ENCODE assay signal across 16 cellular contexts in genomic region chr2:182167882-182168281, GRCh38.
"Had no signal": no experiment of that assay in that cellular context is flagged by ENCODE, and none has a peak within 500 bp of the region (broad histone marks: within the 10 kb centered on the region; RNA-seq: fewer than 3 reads in every experiment).

No MANE protein-coding gene starts in this region.

- H3K9me3 ChIP-seq: heart left ventricle, pancreas, prostate gland, suprapubic skin, thyroid gland had no signal

- ATAC-seq: esophagus mucosa, foreskin keratinocyte, heart left ventricle, natural killer cell, pancreas had no signal

- H3K27me3 ChIP-seq: heart left ventricle, pancreas, suprapubic skin, thyroid gland had no signal

- H3K36me3 ChIP-seq: heart left ventricle, pancreas, prostate gland, suprapubic skin, thyroid gland had no signal

- H3K4me3 ChIP-seq: heart left ventricle, pancreas, prostate gland, smooth muscle cell, suprapubic skin, thyroid gland had no signal

- H3K27ac ChIP-seq: foreskin keratinocyte, heart left ventricle, pancreas, prostate gland, suprapubic skin, thyroid gland had no signal

- DNase-seq: effector memory CD4-positive, alpha-beta T cell; foreskin keratinocyte; heart left ventricle; hippocampal formation; mammary epithelial cell; natural killer cell; nucleus accumbens; pancreas; retina; stimulated activated CD4-positive, alpha-beta T cell treated with anti-CD3 and anti-CD28 coated beads, Interleukin-2, amount 100 ng/mL, for 48 hours; stimulated activated naive CD4-positive, alpha-beta T cell treated with Interleukin-2 at 50 U/mL for 16 hours; thyroid gland had no signal

- H3K4me1 ChIP-seq: foreskin keratinocyte, heart left ventricle, pancreas, prostate gland, suprapubic skin, thyroid gland had no signal
